Comparison of ENCODE assay signal across 12 cellular contexts in the genomic region with DNA sequence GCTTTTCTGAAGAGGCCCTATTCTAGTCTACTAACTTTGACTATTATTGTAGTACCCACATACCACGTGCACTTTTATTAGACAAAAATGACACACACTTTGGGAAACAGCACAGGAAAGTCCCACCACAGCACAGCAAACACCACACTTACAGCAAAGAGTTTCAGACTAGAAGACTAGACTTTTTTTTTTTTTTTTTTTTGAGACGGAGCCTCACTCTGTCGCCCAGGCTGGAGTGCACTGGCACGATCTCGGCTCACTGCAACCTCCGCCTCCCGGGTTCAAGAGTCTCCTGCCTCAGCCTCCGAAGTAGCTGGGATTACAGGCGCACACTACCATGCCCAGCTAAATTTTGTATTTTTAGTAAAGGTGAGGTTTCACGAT.
DNase-seq lines count a peak whose midpoint lies in the region; ATAC-seq and TF ChIP-seq lines count a peak whose summit lies in the region.
"Had no signal": no experiment of that assay in that cellular context is flagged by ENCODE, and none has a peak within 500 bp of the region (broad histone marks: within the 10 kb centered on the region; RNA-seq: fewer than 3 reads in every experiment).

No MANE protein-coding gene starts in this region.

- peak; percentile 49 for DNase-seq in GM13977 (ENCODE audit: low spot score)
- no peak for DNase-seq in coronary artery (ENCODE audit: low spot score)
- DNase-seq in NCI-H2107 (lab: John Stamatoyannopoulos, UW): no peak
- no peak for DNase-seq in NOMO-1 (lab: John Stamatoyannopoulos, UW; ENCODE audit: unreplicated experiment in 2 of 2)
- DNase-seq: activated CD4-positive, CD25-positive, alpha-beta regulatory T cell treated with anti-CD3 and anti-CD28 coated beads, Interleukin-2, amount 50 U/mL, for 72 hours; islet precursor cell; NCI-H524 had no signal

- peaks cover 100% of the 10 kb centered on the region for H3K79me2 ChIP-seq in KMS-11 (ENCODE audit: insufficient read depth, low read depth)

- TF ChIP-seq CTCF in GM13977 (IDR thresholded peaks at IDR 0.05; ENCODE audit: extremely low read depth, insufficient read depth, missing control alignments) (no peak), KMS-11 (conservative IDR thresholded peaks at IDR 0.05; ENCODE audit: low read depth, low read length) (no peak), coronary artery (IDR thresholded peaks at IDR 0.05) (no peak)

- in situ Hi-C loops in GM13977 (cut with MboI; ENCODE audit: low pct_unique_long_range_greater_than_20kb, low sequenced_read_pairs, unreplicated experiment): no loop called here

- ATAC-seq in HG03159 (IDR thresholded peaks at IDR 0.05; ENCODE audit: unreplicated experiment): no peak
- no peak for ATAC-seq in HG02642 (IDR thresholded peaks at IDR 0.05; ENCODE audit: poor library complexity, unreplicated experiment)

- H3K27me3 ChIP-seq in KMS-11 (ENCODE audit: insufficient read depth, low read depth) (no peaks in the 10 kb centered on the region), rectal smooth muscle tissue (ENCODE audit: control insufficient read depth, insufficient read depth, low read length) (no peaks in the 10 kb centered on the region)

- H3K9ac ChIP-seq in KMS-11 (no peak overlapping the region; the same call in 1 of the 2 replicates), rectal smooth muscle tissue (ENCODE audit: low read length) (no peak overlapping the region)

- H2AFZ ChIP-seq in KMS-11 (ENCODE audit: low read depth): no peak overlapping the region

- H4K20me1 ChIP-seq in KMS-11 (ENCODE audit: insufficient read depth): peaks cover 65% of the 10 kb centered on the region

- peak overlapping the region; percentile 72 for H3K4me2 ChIP-seq in KMS-11

- peak overlapping the region; percentile 64 for H3K27ac ChIP-seq in KMS-11
- peak overlapping the region; percentile 33 to 55 for H3K27ac ChIP-seq in coronary artery
- peak overlapping the region; percentile 42 for H3K27ac ChIP-seq in rectal smooth muscle tissue (ENCODE audit: low read depth, low read length)

- H3K36me3 ChIP-seq in KMS-11 (ENCODE audit: insufficient read depth) (no peaks in the 10 kb centered on the region), rectal smooth muscle tissue (ENCODE audit: control insufficient read depth, insufficient read depth, low read length) (no peaks in the 10 kb centered on the region)

- H3K4me3 ChIP-seq in KMS-11 (IDR thresholded peaks at IDR 0.05; ENCODE audit: insufficient read depth, low read depth, low read length): no peak overlapping the region
- H3K4me3 ChIP-seq in coronary artery: peak overlapping the region; percentile 34
- peak overlapping the region; percentile 24 for H3K4me3 ChIP-seq in rectal smooth muscle tissue (ENCODE audit: low read length)
- H3K4me3 ChIP-seq: skin epidermis had no signal

- H3K4me1 ChIP-seq in KMS-11 (ENCODE audit: low read depth, poor library complexity, severe bottlenecking) (peaks cover 90% of the 10 kb centered on the region), rectal smooth muscle tissue (ENCODE audit: control insufficient read depth, insufficient read depth, low read length) (peaks cover 49% of the 10 kb centered on the region)
